ENCODE assay signal across 8 cellular contexts in genomic region chr17:45585037-45585437, GRCh38.
DNase-seq lines count a peak whose midpoint lies in the region; ATAC-seq and TF ChIP-seq lines count a peak whose summit lies in the region.
"Not testable (repeated sequence)": the region's sequence is repeated elsewhere in the genome, so short reads cannot be mapped to it uniquely, and the experiment has no call there.

No MANE protein-coding gene starts in this region.

- peak overlapping the region; percentile 91 to 99 for H3K4me3 Mint-ChIP-seq in CD14-positive monocyte
- H3K4me3 Mint-ChIP-seq in activated naive CD4-positive, alpha-beta T cell treated with anti-CD3 and anti-CD28 coated beads, Interleukin-2, amount 10 ng/mL, durations not matched to agents 7 days and 5 days = peak overlapping the region; percentile 97

- DNase-seq in CD14-positive monocyte (ENCODE audit: low spot score) (peak; percentile 89), SK-MEL-5 (ENCODE audit: low read depth, low spot score) (peak; percentile 85), fibroblast of the aortic adventitia (ENCODE audit: low read depth) (peak; percentile 75)
- peak; percentile 79 for DNase-seq in activated naive CD4-positive, alpha-beta T cell treated with anti-CD3 and anti-CD28 coated beads, Interleukin-2, amount 10 ng/mL, durations not matched to agents 7 days and 5 days
- DNase-seq in stimulated activated CD8-positive, alpha-beta memory T cell treated with anti-CD3 and anti-CD28 coated beads, Interleukin-12 subunit alpha, Interleukin-12 subunit beta, amount 100 ng/mL, for 1 hour (ENCODE audit: low read depth) = peak; percentile 82

- not testable (repeated sequence) for H3K9ac ChIP-seq in muscle layer of colon (ENCODE audit: low read length)

- in situ Hi-C loops in SK-MEL-5 (cut with HindIII; ENCODE audit: low pct_unique_long_range_greater_than_20kb, low sequenced_read_pairs) = not testable (repeated sequence)

- CTCF ChIA-PET in activated naive CD4-positive, alpha-beta T cell treated with anti-CD3 and anti-CD28 coated beads, Interleukin-2, amount 10 ng/mL, durations not matched to agents 7 days and 5 days (lab: Charles Lee) = not testable (repeated sequence)

- peaks cover 28% of the 10 kb centered on the region for H3K4me1 Mint-ChIP-seq in CD14-positive monocyte
- H3K4me1 Mint-ChIP-seq in activated naive CD4-positive, alpha-beta T cell treated with anti-CD3 and anti-CD28 coated beads, Interleukin-2, amount 10 ng/mL, durations not matched to agents 7 days and 5 days = peaks cover 38% of the 10 kb centered on the region

- peak overlapping the region; percentile 55 to 99 (median 94) for H3K27ac Mint-ChIP-seq in CD14-positive monocyte
- peak overlapping the region; percentile 99 for H3K27ac Mint-ChIP-seq in activated naive CD4-positive, alpha-beta T cell treated with anti-CD3 and anti-CD28 coated beads, Interleukin-2, amount 10 ng/mL, durations not matched to agents 7 days and 5 days

- peaks cover 14% of the 10 kb centered on the region for H3K4me1 ChIP-seq in muscle layer of colon (ENCODE audit: insufficient read depth, low read length)

- peak overlapping the region; percentile 45 for H3K27ac ChIP-seq in muscle layer of colon (ENCODE audit: low read depth, low read length)

- peak; percentile 19 for TF ChIP-seq CTCF in CD14-positive monocyte (IDR thresholded peaks at IDR 0.05)
- TF ChIP-seq CTCF in fibroblast of the aortic adventitia (IDR thresholded peaks at IDR 0.05; ENCODE audit: insufficient read depth, low read length) = peak; percentile 27

- intact Hi-C loops in CD14-positive monocyte (cut with micrococcal nuclease) = not testable (repeated sequence)

- H3K4me3 ChIP-seq in fibroblast of the aortic adventitia (ENCODE audit: low read depth, low read length) (peak overlapping the region; percentile 96), muscle layer of colon (ENCODE audit: low read depth in 1 of 2, low read length in 2 of 2) (peak overlapping the region; percentile 45 to 98)

- H3K36me3 ChIP-seq in muscle layer of colon (ENCODE audit: insufficient read depth, low read length) = not testable (repeated sequence)

- peaks cover 16 to 21% of the 10 kb centered on the region in 2 donors for H3K36me3 Mint-ChIP-seq in CD14-positive monocyte
- peaks cover 16% of the 10 kb centered on the region for H3K36me3 Mint-ChIP-seq in activated naive CD4-positive, alpha-beta T cell treated with anti-CD3 and anti-CD28 coated beads, Interleukin-2, amount 10 ng/mL, durations not matched to agents 7 days and 5 days

- peak; percentile 74 for ATAC-seq in GM19395 (IDR thresholded peaks at IDR 0.05; ENCODE audit: unreplicated experiment)
- ATAC-seq in HG03159 (IDR thresholded peaks at IDR 0.05; ENCODE audit: unreplicated experiment) = peak; percentile 65

- not testable (repeated sequence) for H3K9me3 ChIP-seq in muscle layer of colon (ENCODE audit: low read length)

- not testable (repeated sequence) for H3K27me3 Mint-ChIP-seq in CD14-positive monocyte (ENCODE audit: low read depth in 3 of 3)
- peaks cover 15% of the 10 kb centered on the region for H3K27me3 Mint-ChIP-seq in activated naive CD4-positive, alpha-beta T cell treated with anti-CD3 and anti-CD28 coated beads, Interleukin-2, amount 10 ng/mL, durations not matched to agents 7 days and 5 days

- not testable (repeated sequence) for H3K27me3 ChIP-seq in muscle layer of colon (ENCODE audit: control insufficient read depth in 1 of 2, insufficient read depth in 2 of 2, low read length in 2 of 2)

- H3K9me3 Mint-ChIP-seq in CD14-positive monocyte; activated naive CD4-positive, alpha-beta T cell treated with anti-CD3 and anti-CD28 coated beads, Interleukin-2, amount 10 ng/mL, durations not matched to agents 7 days and 5 days: not testable (repeated sequence)

Comparison
In these comparisons a context has a peak if more than half of its experiments do, and no peak if none do; other contexts are left out.
1. Peak in every context shown above with its lines: DNase-seq, ATAC-seq, H3K4me3 ChIP-seq and H3K27ac ChIP-seq.